8 cellular contexts compared by ENCODE assay signal in genomic region chr10:71314028-71314693, GRCh38. TPM values are rescaled to one million over a fixed set of nuclear protein-coding genes. Genes with fewer than 3 reads are reported as not detected.
DNase-seq lines count a peak whose midpoint lies in the region; ATAC-seq and TF ChIP-seq lines count a peak whose summit lies in the region.

No MANE protein-coding gene starts in this region.

- no peaks in the 10 kb centered on the region for H3K27me3 ChIP-seq in SJCRH30

- no peak overlapping the region for H3K27ac Mint-ChIP-seq in activated naive CD8-positive, alpha-beta T cell treated with anti-CD3 and anti-CD28 coated beads for 36 hours

- H3K36me3 ChIP-seq in SJCRH30 = no peaks in the 10 kb centered on the region

- H3K4me3 ChIP-seq in SJCRH30 (no peak overlapping the region), retinal pigment epithelial cell (ENCODE audit: low read length) (no peak overlapping the region)

- ATAC-seq in left cardiac atrium = peak; percentile 65 to 71
- no peak for ATAC-seq in GM21825 (IDR thresholded peaks at IDR 0.05; ENCODE audit: unreplicated experiment)
- no peak for ATAC-seq in GM19452 (IDR thresholded peaks at IDR 0.05; ENCODE audit: unreplicated experiment)

- no peaks in the 10 kb centered on the region for H3K9me3 ChIP-seq in SJCRH30 (replicated peaks)

- H3K27ac ChIP-seq in SJCRH30 = no peak overlapping the region

- no peaks in the 10 kb centered on the region for H3K9me3 Mint-ChIP-seq in activated naive CD8-positive, alpha-beta T cell treated with anti-CD3 and anti-CD28 coated beads for 36 hours

- H3K4me3 Mint-ChIP-seq in activated naive CD8-positive, alpha-beta T cell treated with anti-CD3 and anti-CD28 coated beads for 36 hours = no peak overlapping the region

- TF ChIP-seq CTCF in retinal pigment epithelial cell (conservative IDR thresholded peaks at IDR 0.05; ENCODE audit: low read depth, low read length) = peak; percentile 71

- peaks cover 5% of the 10 kb centered on the region for H3K4me1 ChIP-seq in SJCRH30

- intact Hi-C loops in left cardiac atrium (cut with DNase I) = loop anchor here (5.0 to 10.0 kb wide), 4 partner anchors 258 to 581 kb away; no protein-coding TSS in a partner anchor

- H3K27me3 Mint-ChIP-seq in activated naive CD8-positive, alpha-beta T cell treated with anti-CD3 and anti-CD28 coated beads for 36 hours = peaks cover 7% of the 10 kb centered on the region

- H3K4me1 Mint-ChIP-seq in activated naive CD8-positive, alpha-beta T cell treated with anti-CD3 and anti-CD28 coated beads for 36 hours = peaks cover 26% of the 10 kb centered on the region

- DNase-seq in Ammon's horn (ENCODE audit: low spot score) (peak; percentile 83), H4 (ENCODE audit: low spot score) (peak; percentile 53), SJCRH30 (peak; percentile 19 to 69), left cardiac atrium (peak; percentile 64), retinal pigment epithelial cell (ENCODE audit: low read depth) (no peak)
- DNase-seq in activated naive CD8-positive, alpha-beta T cell treated with anti-CD3 and anti-CD28 coated beads for 36 hours = peak; percentile 43

- H3K36me3 Mint-ChIP-seq in activated naive CD8-positive, alpha-beta T cell treated with anti-CD3 and anti-CD28 coated beads for 36 hours = no peaks in the 10 kb centered on the region

RNA-seq across cellular contexts. Expression of gene SLC29A3, which starts 4.9 kb away (rescaled TPM):
- total RNA-seq in H4 (2014; rRNA removed; shearing (Covaris generic)) = 2.1 and 3.3 TPM in 2 replicates
- total RNA-seq in SJCRH30 (2014; rRNA removed; shearing (Covaris generic)) = 1.6 and 1.8 TPM in 2 replicates
- total RNA-seq in activated naive CD8-positive, alpha-beta T cell treated with anti-CD3 and anti-CD28 coated beads for 36 hours = 1 to 10 TPM; 4.3 TPM
- total RNA-seq in left cardiac atrium = 1 to 10 TPM; 2.5 to 3.6 TPM

Comparison
In these comparisons a context has a peak if more than half of its experiments do, and no peak if none do; other contexts are left out.
1. ATAC-seq: peak in left cardiac atrium (2 of 2); none in GM21825 (single experiment) and GM19452 (single experiment).